ENCODE assay signal across 22 cellular contexts in the genomic region with DNA sequence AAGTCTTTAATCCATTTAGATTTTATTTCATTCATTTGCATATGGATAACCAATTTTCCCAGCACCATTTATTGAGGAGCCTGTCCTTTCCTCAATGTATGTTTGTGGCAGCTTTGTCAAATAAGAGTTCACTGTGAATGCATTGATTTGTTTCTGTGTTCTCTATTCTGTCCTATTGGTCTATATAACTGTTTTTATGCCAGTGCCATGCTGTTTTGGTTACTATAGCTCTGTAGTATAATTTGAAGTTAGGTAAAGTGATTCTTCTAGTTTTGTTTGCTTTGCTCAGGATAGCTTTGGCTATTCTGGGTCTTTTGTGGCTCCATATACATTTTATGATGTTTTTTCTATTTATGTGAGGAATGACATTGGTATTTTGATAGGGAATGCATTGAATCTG. TPM values are rescaled to one million over a fixed set of nuclear protein-coding genes. Genes with fewer than 3 reads are reported as not detected.
DNase-seq lines count a peak whose midpoint lies in the region; ATAC-seq, FAIRE-seq and TF ChIP-seq lines count a peak whose summit lies in the region.
"Had no signal": no experiment of that assay in that cellular context is flagged by ENCODE, and none has a peak within 500 bp of the region (broad histone marks: within the 10 kb centered on the region; RNA-seq: fewer than 3 reads in every experiment).

No MANE protein-coding gene starts in this region.

- RAD21 ChIA-PET in HCT116 (lab: Charles Lee; ENCODE audit: low non-redundant PET in 1 of 2, low total read pairs in 2 of 2, uncharacterized antibody in 2 of 2, unreplicated experiment in 2 of 2): no interaction called here
- RAD21 ChIA-PET in GM12878 (lab: Charles Lee; ENCODE audit: unreplicated experiment): no interaction called here

- DNase-seq in A549 (ENCODE audit: low read depth in 1 of 2, low spot score in 1 of 2) (no peak), HCT116 (ENCODE audit: low read depth, low spot score) (no peak), GM12878 (ENCODE audit: low read depth, low spot score) (no peak), endodermal cell (no peak), NOMO-1 treated with DMSO at 0.1 percent for 48 hours (lab: John Stamatoyannopoulos, UW; ENCODE audit: unreplicated experiment) (no peak), NCI-H446 (lab: John Stamatoyannopoulos, UW) (no peak), foreskin fibroblast (no peak), AG20443 (ENCODE audit: low spot score) (no peak)
- DNase-seq: ACHN; C1 segment of cervical spinal cord; Calu3; CD4-positive, alpha-beta memory T cell; COR-L47; DMS53; DMS79 treated with DMSO at 0.1 percent for 48 hours had no signal

- H3K4me1 ChIP-seq in A549 (no peaks in the 10 kb centered on the region), HCT116 (ENCODE audit: control insufficient read depth in 1 of 2, insufficient read depth in 2 of 2, low read length in 2 of 2) (no peaks in the 10 kb centered on the region), GM12878 (ENCODE audit: control insufficient read depth, insufficient read depth, low read length) (no peaks in the 10 kb centered on the region; the same call in 1 of the 2 replicates), endodermal cell (ENCODE audit: control insufficient read depth, insufficient read depth, low read length) (no peaks in the 10 kb centered on the region)
- H3K4me1 ChIP-seq: HAP-1 had no signal

- H3K4me1 Mint-ChIP-seq in endodermal cell: peaks cover under 1% of the 10 kb centered on the region
- H3K4me1 Mint-ChIP-seq: CD4-positive, alpha-beta memory T cell had no signal

- H3K9me3 ChIP-seq in A549: peaks cover 18% of the 10 kb centered on the region
- no peaks in the 10 kb centered on the region for H3K9me3 ChIP-seq in HCT116 (ENCODE audit: control insufficient read depth in 1 of 2, insufficient read depth in 1 of 2, low read depth in 1 of 2, low read length in 2 of 2)
- peaks cover 7% of the 10 kb centered on the region; the same call in 2 of the 3 replicates for H3K9me3 ChIP-seq in GM12878 (replicated peaks; ENCODE audit: control insufficient read depth, insufficient read depth, low read length)
- H3K9me3 ChIP-seq in endodermal cell (ENCODE audit: control insufficient read depth, low read length): peaks cover 37% of the 10 kb centered on the region
- H3K9me3 ChIP-seq: HAP-1 had no signal

- ATAC-seq in A549 (no peak), HCT116 (no peak), GM12878 (no peak)
- ATAC-seq: GM23338 had no signal

- peaks cover 4% of the 10 kb centered on the region for H3K36me3 Mint-ChIP-seq in endodermal cell (ENCODE audit: low read depth)
- H3K36me3 Mint-ChIP-seq: CD4-positive, alpha-beta memory T cell had no signal

- BruUV-seq in HCT116 (replicated peaks; lab: Mats Ljungman, UMichigan): no TSS peak
- BruUV-seq in GM12878 (replicated peaks; lab: Mats Ljungman, UMichigan): no TSS peak

- TF ChIP-seq EP300 in A549 (IDR thresholded peaks at IDR 0.05): no peak
- no peak for TF ChIP-seq EP300 in GM12878 (IDR thresholded peaks at IDR 0.05; ENCODE audit: borderline replicate concordance in 1 of 2, control insufficient read depth in 1 of 2, low read depth in 2 of 2, low read length in 2 of 2)

- H3K79me2 ChIP-seq in HCT116 (ENCODE audit: insufficient read depth, low read length) (no peaks in the 10 kb centered on the region), GM12878 (ENCODE audit: control insufficient read depth, insufficient read depth, low read length) (no peaks in the 10 kb centered on the region; the same call in 1 of the 2 replicates)

- SMC1A ChIA-PET in GM12878 (lab: Charles Lee; ENCODE audit: uncharacterized antibody, unreplicated experiment): interaction anchor here (1.3 kb wide), 1 partner anchor 25 kb away, joined by 3 read pairs; no protein-coding TSS in a partner anchor

- H4K20me1 ChIP-seq in HCT116 (ENCODE audit: insufficient read depth) (no peaks in the 10 kb centered on the region), GM12878 (ENCODE audit: control insufficient read depth, insufficient read depth) (no peaks in the 10 kb centered on the region)

- no peak overlapping the region for H3K27ac Mint-ChIP-seq in endodermal cell
- H3K27ac Mint-ChIP-seq: CD4-positive, alpha-beta memory T cell; GM23338 had no signal

- H3K4me2 ChIP-seq in A549 (no peak overlapping the region), HCT116 (ENCODE audit: low read length) (no peak overlapping the region), GM12878 (ENCODE audit: control insufficient read depth, insufficient read depth) (no peak overlapping the region)
- H3K4me2 ChIP-seq: GM23338 had no signal

- TF ChIP-seq POLR2A in A549 (IDR thresholded peaks at IDR 0.05; ENCODE audit: low read length) (no peak), HCT116 (IDR thresholded peaks at IDR 0.05; ENCODE audit: borderline replicate concordance, extremely low read depth, insufficient read depth, insufficient read length) (no peak), GM12878 (IDR thresholded peaks at IDR 0.05; ENCODE audit: low read depth, low read length) (no peak)

- no peaks in the 10 kb centered on the region; the same call in 1 of the 2 replicates for H3K9me2 ChIP-seq in HCT116 (ENCODE audit: insufficient read depth)

- no peak for TF ChIP-seq RAD21 in A549 (conservative IDR thresholded peaks at IDR 0.05 in 1 of 2, IDR thresholded peaks at IDR 0.05 in 1 of 2)
- no peak for TF ChIP-seq RAD21 in HCT116 (IDR thresholded peaks at IDR 0.05; ENCODE audit: low read depth)
- TF ChIP-seq RAD21 in GM12878 (IDR thresholded peaks at IDR 0.05; ENCODE audit: insufficient read depth, low read depth, low read length): no peak

- no peak overlapping the region for H2AFZ ChIP-seq in HCT116 (ENCODE audit: low read depth, low read length, poor library complexity, severe bottlenecking)
- no peak overlapping the region for H2AFZ ChIP-seq in GM12878 (ENCODE audit: control insufficient read depth, low read depth, low read length)
- H2AFZ ChIP-seq: GM23338 had no signal

- H3K27me3 ChIP-seq in HCT116 (ENCODE audit: insufficient read depth, low read length): no peaks in the 10 kb centered on the region
- H3K27me3 ChIP-seq in GM12878 (replicated peaks in 1 of 2; ENCODE audit: control insufficient read depth in 2 of 2, insufficient read depth in 2 of 2, low read length in 1 of 2): no peaks in the 10 kb centered on the region
- no peaks in the 10 kb centered on the region for H3K27me3 ChIP-seq in endodermal cell (ENCODE audit: control insufficient read depth, insufficient read depth, low read length, poor library complexity, severe bottlenecking)

- intact Hi-C loops in HCT116 (cut with micrococcal nuclease) (no loop called here), GM12878 (cut with micrococcal nuclease; ENCODE audit: unreplicated experiment) (no loop called here)

- CTCF ChIA-PET in A549 (lab: Yijun Ruan, JAX) (no interaction called here), HCT116 (lab: Charles Lee) (no interaction called here), GM12878 (lab: Yijun Ruan, JAX) (no interaction called here)

- H3K27ac ChIP-seq in A549 (no peak overlapping the region), HCT116 (ENCODE audit: low read depth, low read length) (no peak overlapping the region), GM12878 (ENCODE audit: control insufficient read depth, insufficient read depth) (no peak overlapping the region), endodermal cell (ENCODE audit: low read depth, low read length) (no peak overlapping the region)
- H3K27ac ChIP-seq: 22Rv1 had no signal

- H3K9ac ChIP-seq in HCT116 (ENCODE audit: low read length) (no peak overlapping the region), GM12878 (ENCODE audit: control insufficient read depth, insufficient read depth, low read length) (no peak overlapping the region), endodermal cell (ENCODE audit: extremely low read depth, low read length, poor library complexity, severe bottlenecking) (no peak overlapping the region)

- in situ Hi-C loops in GM12878 (cut with MboI): no loop called here

- TF ChIP-seq CTCF in A549 (IDR thresholded peaks at IDR 0.05): no peak
- no peak for TF ChIP-seq CTCF in HCT116 (IDR thresholded peaks at IDR 0.05 in 2 of 3, conservative IDR thresholded peaks at IDR 0.05 in 1 of 3; ENCODE audit: borderline replicate concordance in 1 of 3, insufficient read depth in 1 of 3, low read depth in 2 of 3, low read length in 2 of 3)
- no peak for TF ChIP-seq CTCF in GM12878 (IDR thresholded peaks at IDR 0.05 in 2 of 3, conservative IDR thresholded peaks at IDR 0.05 in 1 of 3; ENCODE audit: control insufficient read depth in 2 of 3, extremely low read depth in 1 of 3, insufficient read depth in 1 of 3, low read depth in 3 of 3, low read length in 3 of 3)
- TF ChIP-seq CTCF in endodermal cell (conservative IDR thresholded peaks at IDR 0.05): no peak
- no peak for TF ChIP-seq CTCF in foreskin fibroblast (IDR thresholded peaks at IDR 0.05; ENCODE audit: low read depth, low read length)

- no peak overlapping the region for H3K4me3 ChIP-seq in A549
- no peak overlapping the region for H3K4me3 ChIP-seq in HCT116 (replicated peaks in 1 of 2; ENCODE audit: low read depth in 1 of 2, low read length in 2 of 2)
- H3K4me3 ChIP-seq in GM12878: no peak overlapping the region
- H3K4me3 ChIP-seq in endodermal cell (ENCODE audit: low read length): peak overlapping the region; percentile 37
- H3K4me3 ChIP-seq in foreskin fibroblast (ENCODE audit: low read depth in 1 of 2, low read length in 2 of 2): no peak overlapping the region
- H3K4me3 ChIP-seq: GM23338, HAP-1 had no signal

- H3K36me3 ChIP-seq in HCT116 (ENCODE audit: control insufficient read depth in 1 of 2, insufficient read depth in 2 of 2, low read length in 2 of 2) (no peaks in the 10 kb centered on the region), GM12878 (ENCODE audit: control insufficient read depth in 2 of 2, insufficient read depth in 2 of 2, low read length in 1 of 2) (no peaks in the 10 kb centered on the region; a peak in 1 of 4 replicates), endodermal cell (ENCODE audit: control insufficient read depth, insufficient read depth, low read length) (no peaks in the 10 kb centered on the region)
- H3K36me3 ChIP-seq: HAP-1 had no signal

- no peaks in the 10 kb centered on the region for H3K27me3 Mint-ChIP-seq in endodermal cell (ENCODE audit: insufficient read depth)

- H3K9me3 Mint-ChIP-seq in endodermal cell: peaks cover 33% of the 10 kb centered on the region

- H3K4me3 Mint-ChIP-seq in endodermal cell: no peak overlapping the region
- H3K4me3 Mint-ChIP-seq: CD4-positive, alpha-beta memory T cell; GM23338 had no signal

- POLR2A ChIA-PET in A549 (lab: Yijun Ruan, JAX): no interaction called here
- POLR2A ChIA-PET in HCT116 (lab: Charles Lee): no interaction called here
- POLR2A ChIA-PET in GM12878 (lab: Charles Lee): interaction anchor here (0.8 kb wide), 1 partner anchor 23 kb away, joined by 6 read pairs; no protein-coding TSS in a partner anchor

- FAIRE-seq in A549 (lab: Jason Lieb, UNC) (no peak), GM12878 (lab: Jason Lieb, UNC) (no peak)
- FAIRE-seq: A204.1, H54 had no signal

RNA-seq across cellular contexts. Expression of gene MYO3B, which starts 7.4 kb away (rescaled TPM):
- polyA plus RNA-seq in A549 (2011; rRNA removed): 0.01 TPM in 1 of 2 replicates, not detected in the other
- not detected in 2 replicates for polyA plus RNA-seq in A549 (2012; cell fraction: cytosol; rRNA removed)
- not detected in 2 replicates for polyA plus RNA-seq in A549 (2012; cell fraction: nucleus; rRNA removed)
- not detected in 3 replicates for polyA plus RNA-seq in A549 (2017; fragmentation: RNase III; extraction: RNeasy Plus Mini Kit Qiagen cat#74134 plus additional on column Dnase treatment)
- 0.04 TPM in 1 of 2 replicates, not detected in the other for polyA minus RNA-seq in A549 (2011; rRNA and poly(A)+ RNA removed)
- total RNA-seq in HCT116 (2021; ENCODE audit: unreplicated experiment): not detected
- not detected in 2 replicates for polyA plus RNA-seq in HCT116 (2012)
- 98.1 and 104 TPM in 2 replicates for total RNA-seq in GM12878 (2013; cell fraction: nucleolus; rRNA removed)
- total RNA-seq in GM12878 (2014; rRNA removed): 2.9 and 3.9 TPM in 2 replicates
- total RNA-seq in GM12878 (2014; rRNA removed; fragmentation: Illumina TruSeq; extraction: Trizol): 2.8 and 2.9 TPM in 2 replicates
- 2.3 and 2.6 TPM in 2 replicates for total RNA-seq in GM12878 (2021)
- polyA plus RNA-seq in GM12878 (2011; ENCODE audit: low read depth): 1.3 TPM
- 7.1 and 8.3 TPM in 2 replicates for polyA plus RNA-seq in GM12878 (2011; rRNA removed)
- 4.8 and 5.4 TPM in 2 replicates for polyA plus RNA-seq in GM12878 (2011; cell fraction: cytosol; rRNA removed)
- 6.1 and 6.6 TPM in 2 replicates for polyA plus RNA-seq in GM12878 (2011; cell fraction: nucleus; rRNA removed)
- 1.7 and 2.3 TPM in 2 replicates for polyA plus RNA-seq in GM12878 (2012)
- 2.1 and 2.4 TPM in 2 replicates for polyA plus RNA-seq in GM12878 (2014; fragmentation: Illumina TruSeq; extraction: Trizol)
- polyA plus RNA-seq in GM12878 (2014; fragmentation: Nextera tagmentation; extraction: Ambion mirVana): 1 to 10 TPM; 1.1 to 1.2 TPM
- polyA plus RNA-seq in GM12878 (2014; rRNA removed): 1.3 TPM in 2 replicates
- polyA plus RNA-seq in GM12878 (2016; fragmentation: Nextera tagmentation; extraction: Ambion mirVana): 1 to 10 TPM; 1.6 to 2.2 TPM
- polyA minus RNA-seq in GM12878 (2011; rRNA and poly(A)+ RNA removed): 24.1 and 26.5 TPM in 2 replicates
- 2.4 and 4.1 TPM in 2 replicates for polyA minus RNA-seq in GM12878 (2011; cell fraction: cytosol; rRNA and poly(A)+ RNA removed)
- polyA minus RNA-seq in GM12878 (2011; cell fraction: nucleus; rRNA and poly(A)+ RNA removed): 30.9 and 46.5 TPM in 2 replicates
- 10 to 100 TPM in 1 of 2 donors, 1 to 10 TPM in 1; 5.2 to 10.9 TPM for total RNA-seq in endodermal cell
- 1.2 TPM for polyA plus RNA-seq in endodermal cell (2013, experiment 1 of 2)
- 1.1 TPM for polyA plus RNA-seq in endodermal cell (2013, experiment 2 of 2)
- total RNA-seq: CD4-positive, alpha-beta memory T cell; Daoy had no signal
- polyA plus RNA-seq: BJ; CD4-positive, alpha-beta memory T cell; GM23338 had no signal

Comparison
In these comparisons a context has a peak if more than half of its experiments do, and no peak if none do; other contexts are left out.
1. Of the 24 proteins assayed by ChIP-seq in both GM12878 and A549: peak only in GM12878: none; only in A549: KDM1A; in both: none; in neither: 23.